In the genomic region with DNA sequence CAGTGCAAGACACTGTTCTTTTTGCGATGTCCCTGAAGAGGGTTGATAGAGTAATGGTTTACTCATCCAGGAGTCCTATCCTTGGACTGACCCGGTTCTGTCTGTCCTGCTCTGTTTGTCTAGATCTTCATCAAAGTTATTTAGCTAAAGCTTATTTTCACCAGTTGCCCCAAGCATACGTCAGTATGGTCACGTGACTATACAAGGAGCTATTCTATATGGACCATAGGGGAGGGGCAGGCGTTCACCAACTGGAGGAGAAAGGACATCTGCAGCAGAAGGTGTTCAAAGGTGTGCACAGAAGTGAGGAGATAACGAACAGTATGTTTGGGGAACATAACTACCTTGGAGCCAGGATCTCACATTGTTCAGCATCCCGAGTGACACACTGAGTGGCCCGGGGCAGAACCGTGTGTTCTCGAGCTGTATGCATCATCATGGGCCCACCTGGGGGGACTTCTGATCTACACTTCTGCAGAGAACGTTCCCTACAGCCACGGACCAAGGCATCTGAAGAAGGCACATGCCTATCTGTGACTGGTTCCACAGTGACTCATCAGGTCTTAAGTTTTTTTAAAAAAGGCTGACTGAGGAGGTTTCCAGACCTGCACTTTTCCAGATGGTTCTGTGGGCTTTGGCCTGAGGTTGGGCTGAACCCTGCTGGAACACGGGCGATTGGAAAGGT, we compare ENCODE assay signal across 15 cellular contexts.
DNase-seq lines count a peak whose midpoint lies in the region; ATAC-seq and TF ChIP-seq lines count a peak whose summit lies in the region.
"Had no signal": no experiment of that assay in that cellular context is flagged by ENCODE, and none has a peak within 500 bp of the region (broad histone marks: within the 10 kb centered on the region; RNA-seq: fewer than 3 reads in every experiment).

No MANE protein-coding gene starts in this region.

- H3K4me3 Mint-ChIP-seq in CD14-positive monocyte, result no peak overlapping the region

- intact Hi-C loops in CD14-positive monocyte (cut with micrococcal nuclease) (no loop called here), ovary (cut with DNase I) (no loop called here)

- no peak overlapping the region for H2AFZ ChIP-seq in hepatocyte

- H3K9me3 Mint-ChIP-seq in CD14-positive monocyte, result peaks cover 0 to 2% (median 0%) of the 10 kb centered on the region in 7 donors

- H3K27ac Mint-ChIP-seq in CD14-positive monocyte, result peak overlapping the region in 6 of 7 donors; percentile 7 to 87 (median 66)

- H3K27ac ChIP-seq in hepatocyte (no peak overlapping the region), ovary (no peak overlapping the region)

- H3K9me3 ChIP-seq in hepatocyte (ENCODE audit: low read depth), result no peaks in the 10 kb centered on the region
- H3K9me3 ChIP-seq in ovary, result no peaks in the 10 kb centered on the region

- TF ChIP-seq CTCF in CD14-positive monocyte (IDR thresholded peaks at IDR 0.05) (no peak), hepatocyte (IDR thresholded peaks at IDR 0.05; ENCODE audit: poor library complexity) (no peak), ovary (IDR thresholded peaks at IDR 0.05) (no peak)

- H3K79me2 ChIP-seq in hepatocyte, result no peaks in the 10 kb centered on the region

- no peaks in the 10 kb centered on the region for H3K27me3 ChIP-seq in hepatocyte
- H3K27me3 ChIP-seq in ovary, result no peaks in the 10 kb centered on the region

- 80% methylated on average over 14 of the region's 14 CpGs for WGBS in hepatocyte (ENCODE audit: low lambda C conversion rate, missing lambda C conversion rate)
- WGBS in ovary, 3 donors, result 78 to 82% (median 80%) methylated on average over 14 of the region's 14 CpGs

- H3K36me3 ChIP-seq in hepatocyte (replicated peaks; ENCODE audit: insufficient read depth, low read depth), result no peaks in the 10 kb centered on the region
- no peaks in the 10 kb centered on the region for H3K36me3 ChIP-seq in ovary

- H3K4me2 ChIP-seq in hepatocyte, result no peak overlapping the region

- ATAC-seq in left lobe of liver, result no peak
- ATAC-seq: left cardiac atrium had no signal

- H3K4me1 ChIP-seq in hepatocyte (ENCODE audit: insufficient read depth) (peaks cover 22% of the 10 kb centered on the region), ovary (ENCODE audit: insufficient read depth) (no peaks in the 10 kb centered on the region)

- no peak overlapping the region for H3K4me3 ChIP-seq in hepatocyte
- H3K4me3 ChIP-seq in ovary, result no peak overlapping the region

- TF ChIP-seq EP300 in ovary (IDR thresholded peaks at IDR 0.05), result no peak

- no peaks in the 10 kb centered on the region for H4K20me1 ChIP-seq in hepatocyte (ENCODE audit: insufficient read depth, poor library complexity, severe bottlenecking)

- DNase-seq in CD14-positive monocyte (ENCODE audit: low spot score), result peak; percentile 56
- peak; percentile 63 for DNase-seq in HPDE6-E6E7 (ENCODE audit: extremely low spot score)
- peak; percentile 83 for DNase-seq in amniotic epithelial cell (ENCODE audit: low read depth)
- DNase-seq in hepatocyte (ENCODE audit: low spot score), result peak; percentile 52
- DNase-seq in GF-D8 (lab: John Stamatoyannopoulos, UW), result no peak
- no peak for DNase-seq in left lobe of liver (ENCODE audit: low spot score)
- DNase-seq in SW480 (ENCODE audit: low spot score), result no peak
- no peak for DNase-seq in ovary
- DNase-seq: activated effector memory CD4-positive, alpha-beta T cell treated with Interleukin-2 at 50 U/mL for 16 hours; effector memory CD4-positive, alpha-beta T cell; KBM-7; left cardiac atrium; NCI-H510A treated with DMSO at 0.1 percent for 48 hours; posterior cingulate gyrus; T-helper 9 cell had no signal

- no peaks in the 10 kb centered on the region for H3K9me2 ChIP-seq in hepatocyte (replicated peaks; ENCODE audit: insufficient read depth)

- H3K27me3 Mint-ChIP-seq in CD14-positive monocyte (ENCODE audit: low read depth in 3 of 3), result peaks cover 1 to 4% (median 1%) of the 10 kb centered on the region in 3 donors

- H3K4me1 Mint-ChIP-seq in CD14-positive monocyte, result peaks cover 27% of the 10 kb centered on the region

- H3K36me3 Mint-ChIP-seq in CD14-positive monocyte, result no peaks in the 10 kb centered on the region

- no peak for TF ChIP-seq POLR2A in ovary (IDR thresholded peaks at IDR 0.05)

Comparison
In these comparisons a context has a peak if more than half of its experiments do, and no peak if none do; other contexts are left out.
1. DNase-seq: peak in CD14-positive monocyte (single experiment), HPDE6-E6E7 (single experiment), amniotic epithelial cell (single experiment) and hepatocyte (single experiment); none in GF-D8 (single experiment), left lobe of liver (single experiment), SW480 (single experiment) and ovary (0 of 5).